In genomic region chr17:30211371-30211770, GRCh38 we compare ENCODE assay signal across 24 cellular contexts. TPM values are rescaled to one million over a fixed set of nuclear protein-coding genes. Genes with fewer than 3 reads are reported as not detected.
"Had no signal": no experiment of that assay in that cellular context is flagged by ENCODE, and none has a peak within 500 bp of the region (broad histone marks: within the 10 kb centered on the region; RNA-seq: fewer than 3 reads in every experiment).

No MANE protein-coding gene starts in this region.

- H3K9me3 ChIP-seq: esophagus muscularis mucosa, gastroesophageal sphincter, ovary, testis, tibial nerve, upper lobe of right lung, vagina had no signal

- DNase-seq: effector memory CD4-positive, alpha-beta T cell; glutamatergic neuron; left colon; left ventricle myocardium superior; mesenchymal stem cell; naive thymus-derived CD8-positive, alpha-beta T cell; nucleus accumbens; ovary; right cardiac atrium; small intestine; stimulated activated CD4-positive, alpha-beta T cell treated with anti-CD3 and anti-CD28 coated beads, Interleukin-4, amount 100 ng/mL, for 1 hour; stimulated activated naive B cell treated with anti-CD40 and anti-IgM and Interleukin-4, amounts not matched to agents 10 μg/mL and 1 μg/mL and 100 μg/mL, for 72 hours; stimulated activated naive CD8-positive, alpha-beta T cell treated with anti-CD3 and anti-CD28 coated beads, Interleukin-15, amount 100 ng/mL, for 72 hours; testis; upper lobe of right lung had no signal

- H3K27ac ChIP-seq: epithelial cell of prostate, esophagus muscularis mucosa, gastroesophageal sphincter, neural progenitor cell, ovary, testis, tibial nerve, upper lobe of right lung, vagina had no signal

- H3K9me3 Mint-ChIP-seq: naive thymus-derived CD8-positive, alpha-beta T cell; stimulated activated naive CD8-positive, alpha-beta T cell treated with anti-CD3 and anti-CD28 coated beads, Interleukin-15, amount 100 ng/mL, for 72 hours had no signal

- H3K9ac ChIP-seq: neural progenitor cell had no signal

- H2AFZ ChIP-seq: neural progenitor cell had no signal

- FAIRE-seq: small intestine had no signal

- H3K27ac Mint-ChIP-seq: naive thymus-derived CD8-positive, alpha-beta T cell; neural progenitor cell; progenitor cell of endocrine pancreas; stimulated activated naive B cell treated with anti-CD40 and anti-IgM and Interleukin-4, amounts not matched to agents 10 μg/mL and 1 μg/mL and 100 μg/mL, for 72 hours; stimulated activated naive CD8-positive, alpha-beta T cell treated with anti-CD3 and anti-CD28 coated beads, Interleukin-15, amount 100 ng/mL, for 72 hours had no signal

- H3K36me3 Mint-ChIP-seq: naive thymus-derived CD8-positive, alpha-beta T cell; neural progenitor cell had no signal

- H3K36me3 ChIP-seq: esophagus muscularis mucosa, gastroesophageal sphincter, neural progenitor cell, ovary, tibial nerve, upper lobe of right lung, vagina had no signal

- H3K4me3 ChIP-seq: esophagus muscularis mucosa, gastroesophageal sphincter, lung, neural progenitor cell, ovary, testis, tibial nerve, upper lobe of right lung, vagina had no signal

- H3K4me3 Mint-ChIP-seq: naive thymus-derived CD8-positive, alpha-beta T cell; neural progenitor cell; stimulated activated naive B cell treated with anti-CD40 and anti-IgM and Interleukin-4, amounts not matched to agents 10 μg/mL and 1 μg/mL and 100 μg/mL, for 72 hours; stimulated activated naive CD8-positive, alpha-beta T cell treated with anti-CD3 and anti-CD28 coated beads, Interleukin-15, amount 100 ng/mL, for 72 hours had no signal

- ATAC-seq: gastroesophageal sphincter; left colon; left ventricle myocardium superior; naive thymus-derived CD8-positive, alpha-beta T cell; right cardiac atrium; stimulated activated naive B cell treated with anti-CD40 and anti-IgM and Interleukin-4, amounts not matched to agents 10 μg/mL and 1 μg/mL and 100 μg/mL, for 72 hours; stimulated activated naive CD8-positive, alpha-beta T cell treated with anti-CD3 and anti-CD28 coated beads, Interleukin-15, amount 100 ng/mL, for 72 hours; upper lobe of right lung had no signal

- H3K4me1 ChIP-seq: esophagus muscularis mucosa, gastroesophageal sphincter, neural progenitor cell, testis, tibial nerve, upper lobe of right lung, vagina had no signal

- H3K27me3 ChIP-seq: neural progenitor cell, ovary, testis, tibial nerve, upper lobe of right lung, vagina had no signal

- H3K4me2 ChIP-seq: neural progenitor cell had no signal

RNA-seq across cellular contexts. Expression of gene SLC6A4, which starts 24.1 kb away (rescaled TPM):
- total RNA-seq: fibroblast of villous mesenchyme; left ventricle myocardium superior; naive thymus-derived CD8-positive, alpha-beta T cell had no signal
